In the genomic region with DNA sequence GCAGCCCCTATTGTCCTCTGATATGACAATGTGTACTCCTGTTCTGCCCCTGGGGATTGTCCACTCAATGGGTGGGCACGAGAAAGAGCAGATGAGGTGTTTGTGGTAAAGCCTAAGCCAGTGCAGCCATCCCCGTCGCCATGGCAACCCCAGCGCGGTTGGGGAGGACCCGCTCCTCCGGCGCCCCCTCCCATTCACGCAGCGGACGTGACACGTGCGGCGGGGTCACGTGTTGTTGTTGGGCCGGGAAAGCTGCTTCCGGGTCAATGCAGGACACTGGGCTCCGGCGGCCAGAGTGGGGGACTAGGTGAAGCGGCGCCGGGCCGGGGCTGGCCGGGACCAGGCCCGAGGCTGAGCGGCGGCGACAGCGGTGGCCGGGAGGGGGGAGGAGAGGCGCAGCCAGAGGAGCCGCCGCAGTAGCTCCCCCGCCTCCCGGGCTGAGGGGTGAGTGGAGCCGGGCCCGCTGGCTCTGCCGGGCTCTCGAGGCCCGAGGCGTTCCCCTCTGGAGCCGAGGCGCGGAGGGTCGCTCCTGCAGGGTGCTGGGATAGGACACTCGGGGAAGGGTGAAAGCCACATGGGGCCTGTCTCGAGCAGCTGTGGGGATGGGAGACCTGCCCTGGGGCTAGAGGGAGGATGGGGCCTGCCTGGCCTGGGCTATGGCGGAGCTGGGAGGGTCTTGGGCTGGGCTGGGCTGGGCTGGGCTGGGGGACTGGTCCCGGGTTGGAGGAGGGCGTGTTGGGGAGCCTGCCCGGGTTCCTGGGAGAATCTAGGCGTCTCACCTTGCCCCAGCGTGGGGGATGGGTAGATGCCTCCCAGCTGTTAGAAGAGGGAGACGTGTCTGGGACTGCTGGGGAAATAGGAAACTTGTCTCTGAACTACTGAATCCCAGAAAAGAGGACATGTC, we compare ENCODE assay signal across 8 cellular contexts. TPM values are rescaled to one million over a fixed set of nuclear protein-coding genes. Genes with fewer than 3 reads are reported as not detected.
DNase-seq lines count a peak whose midpoint lies in the region; ATAC-seq and TF ChIP-seq lines count a peak whose summit lies in the region.

A gene with protein sequence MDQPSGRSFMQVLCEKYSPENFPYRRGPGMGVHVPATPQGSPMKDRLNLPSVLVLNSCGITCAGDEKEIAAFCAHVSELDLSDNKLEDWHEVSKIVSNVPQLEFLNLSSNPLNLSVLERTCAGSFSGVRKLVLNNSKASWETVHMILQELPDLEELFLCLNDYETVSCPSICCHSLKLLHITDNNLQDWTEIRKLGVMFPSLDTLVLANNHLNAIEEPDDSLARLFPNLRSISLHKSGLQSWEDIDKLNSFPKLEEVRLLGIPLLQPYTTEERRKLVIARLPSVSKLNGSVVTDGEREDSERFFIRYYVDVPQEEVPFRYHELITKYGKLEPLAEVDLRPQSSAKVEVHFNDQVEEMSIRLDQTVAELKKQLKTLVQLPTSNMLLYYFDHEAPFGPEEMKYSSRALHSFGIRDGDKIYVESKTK (plus strand): TSS at position 255 of the 904 bp plus-strand sequence. CDS start 21,589 bp downstream, outside the sequence.

- TF ChIP-seq CTCF in choroid plexus epithelial cell (conservative IDR thresholded peaks at IDR 0.05; ENCODE audit: low read depth, low read length): no peak

- DNase-seq in AG08396 (ENCODE audit: low spot score) (peak; percentile 95), NCI-H226 (peak; percentile 69), choroid plexus epithelial cell (ENCODE audit: low read depth) (peak; percentile 89), left colon (peak; percentile 77 to 86)
- DNase-seq in activated CD4-positive, alpha-beta T cell treated with anti-CD3 and anti-CD28 coated beads for 24 hours (ENCODE audit: low read depth in 2 of 2): peak; percentile 74 to 75
- peak; percentile 84 for DNase-seq in stimulated activated CD4-positive, alpha-beta T cell treated with anti-CD3 and anti-CD28 coated beads, Interleukin-1b, Interleukin-23, amount 100 ng/mL, for 48 hours

- H3K4me3 ChIP-seq in choroid plexus epithelial cell (ENCODE audit: low read depth, low read length): peak within 1 kb of the TSS; percentile 74

- peak; percentile 95 for ATAC-seq in GM18907 (IDR thresholded peaks at IDR 0.05; ENCODE audit: unreplicated experiment)
- ATAC-seq in HG03159 (IDR thresholded peaks at IDR 0.05; ENCODE audit: unreplicated experiment): peak; percentile 93
- peak; percentile 94 for ATAC-seq in left colon

- intact Hi-C loops in left colon (cut with DNase I, micrococcal nuclease): no loop called here

RNA-seq across cellular contexts. Expression of the gene that starts here (rescaled TPM):
- total RNA-seq in left colon: 10 to 100 TPM; 10.9 to 12.9 TPM

Comparison
In these comparisons a context has a peak if more than half of its experiments do, and no peak if none do; other contexts are left out.
1. Peak in every context shown above with its lines: DNase-seq, ATAC-seq and H3K4me3 ChIP-seq.